Comparison of ENCODE assay signal across 1 cellular context in the genomic region with DNA sequence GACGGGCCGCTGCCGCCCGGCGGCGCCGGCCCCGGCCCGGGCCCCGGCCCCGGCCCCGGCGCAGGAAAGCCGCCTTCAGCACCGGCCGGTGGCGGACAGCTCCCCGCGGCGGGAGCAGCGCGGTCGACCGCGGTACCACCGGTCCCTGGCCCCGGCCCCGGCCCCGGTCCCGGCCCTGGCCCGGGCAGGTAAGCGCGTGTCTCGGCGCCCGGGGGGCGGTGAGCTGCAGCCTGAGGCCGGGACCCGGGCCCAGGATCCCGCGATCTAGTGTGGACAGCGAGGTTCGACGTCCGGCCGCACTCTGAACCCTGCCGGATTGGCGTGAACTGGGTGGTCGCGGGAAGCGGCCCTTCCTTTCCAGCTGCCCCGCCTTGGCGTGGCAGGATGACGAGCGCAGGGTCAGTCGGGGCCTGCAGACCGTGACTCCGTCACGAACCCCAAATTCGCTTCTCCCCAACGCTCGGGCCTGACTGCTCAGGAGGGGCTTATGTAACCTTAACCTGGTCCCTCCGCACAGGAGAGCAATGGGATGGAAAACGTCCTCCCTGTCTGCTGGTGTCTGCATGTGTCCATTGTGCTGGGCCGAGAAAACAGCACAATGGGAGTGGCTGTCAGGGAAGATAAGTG.
TF ChIP-seq lines count a peak whose summit lies in the region.

No MANE protein-coding gene starts in this region.

TF ChIP-seq in HepG2, 621 proteins besides CTCF, POLR2A, EP300 and RAD21 (continued from another document and continues in another):
- TF ChIP-seq, protein P1, sequence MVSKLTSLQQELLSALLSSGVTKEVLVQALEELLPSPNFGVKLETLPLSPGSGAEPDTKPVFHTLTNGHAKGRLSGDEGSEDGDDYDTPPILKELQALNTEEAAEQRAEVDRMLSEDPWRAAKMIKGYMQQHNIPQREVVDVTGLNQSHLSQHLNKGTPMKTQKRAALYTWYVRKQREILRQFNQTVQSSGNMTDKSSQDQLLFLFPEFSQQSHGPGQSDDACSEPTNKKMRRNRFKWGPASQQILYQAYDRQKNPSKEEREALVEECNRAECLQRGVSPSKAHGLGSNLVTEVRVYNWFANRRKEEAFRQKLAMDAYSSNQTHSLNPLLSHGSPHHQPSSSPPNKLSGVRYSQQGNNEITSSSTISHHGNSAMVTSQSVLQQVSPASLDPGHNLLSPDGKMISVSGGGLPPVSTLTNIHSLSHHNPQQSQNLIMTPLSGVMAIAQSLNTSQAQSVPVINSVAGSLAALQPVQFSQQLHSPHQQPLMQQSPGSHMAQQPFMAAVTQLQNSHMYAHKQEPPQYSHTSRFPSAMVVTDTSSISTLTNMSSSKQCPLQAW (CRISPR knock-in tag; IDR thresholded peaks at IDR 0.05) = no peak
- peak; percentile 39; the same call in 1 of the 2 replicates for TF ChIP-seq ZNF687 (CRISPR knock-in tag; IDR thresholded peaks at IDR 0.05)
- TF ChIP-seq GATAD1 (CRISPR knock-in tag; IDR thresholded peaks at IDR 0.05) = no peak; the same call in 1 of the 2 replicates
- no peak for TF ChIP-seq CSRNP1 (CRISPR knock-in tag; IDR thresholded peaks at IDR 0.05)
- TF ChIP-seq CREM (IDR thresholded peaks at IDR 0.05) = no peak
- TF ChIP-seq CREM (CRISPR knock-in tag; IDR thresholded peaks at IDR 0.05) = no peak
- TF ChIP-seq SP4 (CRISPR knock-in tag; IDR thresholded peaks at IDR 0.05) = no peak
- TF ChIP-seq AKAP8 (CRISPR knock-in tag; IDR thresholded peaks at IDR 0.05) = no peak
- 0 out of 2 replicates have a peak, but pooled peaks have one; percentile 15 for TF ChIP-seq FOXP4 (CRISPR knock-in tag; IDR thresholded peaks at IDR 0.05)
- TF ChIP-seq ZNF556 (CRISPR knock-in tag; IDR thresholded peaks at IDR 0.05; ENCODE audit: borderline replicate concordance) = no peak
- 0 out of 2 replicates have a peak, but pooled peaks have one; percentile 40 for TF ChIP-seq ZFP41 (CRISPR knock-in tag; IDR thresholded peaks at IDR 0.05; ENCODE audit: borderline replicate concordance)
- no peak for TF ChIP-seq RBFOX2 (IDR thresholded peaks at IDR 0.05; ENCODE audit: low read depth, low read length)
- no peak for TF ChIP-seq REL (CRISPR knock-in tag; conservative IDR thresholded peaks at IDR 0.05)
- TF ChIP-seq, protein P2, sequence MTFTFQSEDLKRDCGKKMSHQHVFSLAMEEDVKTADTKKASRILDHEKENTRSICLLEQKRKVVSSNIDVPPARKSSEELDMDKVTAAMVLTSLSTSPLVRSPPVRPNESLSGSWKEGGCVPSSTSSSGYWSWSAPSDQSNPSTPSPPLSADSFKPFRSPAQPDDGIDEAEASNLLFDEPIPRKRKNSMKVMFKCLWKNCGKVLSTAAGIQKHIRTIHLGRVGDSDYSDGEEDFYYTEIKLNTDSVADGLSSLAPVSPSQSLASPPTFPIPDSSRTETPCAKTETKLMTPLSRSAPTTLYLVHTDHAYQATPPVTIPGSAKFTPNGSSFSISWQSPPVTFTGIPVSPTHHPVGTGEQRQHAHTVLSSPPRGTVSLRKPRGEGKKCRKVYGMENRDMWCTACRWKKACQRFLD (CRISPR knock-in tag; IDR thresholded peaks at IDR 0.05; ENCODE audit: borderline replicate concordance) = 0 out of 2 replicates have a peak, but pooled peaks have one; percentile 21
- TF ChIP-seq EED (CRISPR knock-in tag; IDR thresholded peaks at IDR 0.05) = no peak
- no peak for TF ChIP-seq CSRNP2 (CRISPR knock-in tag; conservative IDR thresholded peaks at IDR 0.05; ENCODE audit: low read depth)
- TF ChIP-seq ZNF256 (CRISPR knock-in tag; conservative IDR thresholded peaks at IDR 0.05) = no peak
- TF ChIP-seq RARA (CRISPR knock-in tag; IDR thresholded peaks at IDR 0.05) = peak; percentile 31; the same call in 1 of the 2 replicates
- no peak for TF ChIP-seq SP140L (CRISPR knock-in tag; IDR thresholded peaks at IDR 0.05; ENCODE audit: borderline replicate concordance)
- no peak for TF ChIP-seq GABPB1 (CRISPR knock-in tag; IDR thresholded peaks at IDR 0.05)
- TF ChIP-seq ELF3 (CRISPR knock-in tag; IDR thresholded peaks at IDR 0.05) = no peak
- peak; percentile 88 for TF ChIP-seq ZNF441 (CRISPR knock-in tag; IDR thresholded peaks at IDR 0.05; ENCODE audit: borderline replicate concordance)
- no peak for TF ChIP-seq HNRNPUL1 (IDR thresholded peaks at IDR 0.05; ENCODE audit: low read depth, low read length)
- TF ChIP-seq ZNF720 (CRISPR knock-in tag; IDR thresholded peaks at IDR 0.05) = no peak
- TF ChIP-seq SMARCE1 (IDR thresholded peaks at IDR 0.05; ENCODE audit: borderline replicate concordance) = no peak
- TF ChIP-seq ZSCAN22 (CRISPR knock-in tag; IDR thresholded peaks at IDR 0.05) = no peak
- TF ChIP-seq ZNF781 (CRISPR knock-in tag; IDR thresholded peaks at IDR 0.05; ENCODE audit: borderline replicate concordance, not compliant biosample characterization) = no peak
- TF ChIP-seq AKNA (CRISPR knock-in tag; IDR thresholded peaks at IDR 0.05; ENCODE audit: borderline replicate concordance) = no peak
- TF ChIP-seq PRDM10 (CRISPR knock-in tag; IDR thresholded peaks at IDR 0.05; ENCODE audit: low read depth) = no peak
- TF ChIP-seq ZNF282 (IDR thresholded peaks at IDR 0.05; ENCODE audit: partially characterized antibody) = no peak
- TF ChIP-seq ZNF790 (CRISPR knock-in tag; IDR thresholded peaks at IDR 0.05; ENCODE audit: borderline replicate concordance) = peak; percentile 92; the same call in 1 of the 2 replicates
- no peak for TF ChIP-seq NFRKB (IDR thresholded peaks at IDR 0.05)
- TF ChIP-seq TCF7L2 (IDR thresholded peaks at IDR 0.05; ENCODE audit: low read depth, low read length) = no peak
- TF ChIP-seq AHR (CRISPR knock-in tag; IDR thresholded peaks at IDR 0.05) = no peak
- TF ChIP-seq ZNF75D (CRISPR knock-in tag; IDR thresholded peaks at IDR 0.05; ENCODE audit: borderline replicate concordance) = no peak
- no peak for TF ChIP-seq KAT7 (CRISPR knock-in tag; IDR thresholded peaks at IDR 0.05; ENCODE audit: borderline replicate concordance)
